23 cellular contexts compared by ENCODE assay signal in the genomic region with DNA sequence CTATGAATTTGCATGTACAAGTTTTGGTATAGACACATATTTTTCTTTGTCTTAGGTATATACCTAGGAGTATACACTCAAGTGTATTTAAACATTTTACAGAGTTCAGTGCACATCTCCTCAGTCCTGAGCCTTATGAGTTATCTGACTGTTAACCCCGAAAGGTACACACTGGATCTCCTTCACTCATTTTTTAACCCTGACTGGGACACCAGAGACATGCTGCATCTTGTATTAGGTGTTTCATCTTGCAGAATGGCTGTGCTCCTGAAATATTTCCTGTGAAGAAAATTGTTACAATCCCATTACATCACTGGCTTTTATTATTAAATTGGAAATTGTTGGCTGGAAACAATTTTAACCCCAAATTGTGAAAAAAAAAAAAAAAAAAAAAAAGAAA. TPM values are rescaled to one million over a fixed set of nuclear protein-coding genes. Genes with fewer than 3 reads are reported as not detected.
DNase-seq lines count a peak whose midpoint lies in the region; ATAC-seq and TF ChIP-seq lines count a peak whose summit lies in the region.
"Had no signal": no experiment of that assay in that cellular context is flagged by ENCODE, and none has a peak within 500 bp of the region (broad histone marks: within the 10 kb centered on the region; RNA-seq: fewer than 3 reads in every experiment).

No MANE protein-coding gene starts in this region.

- H3K9me3 ChIP-seq in esophagus muscularis mucosa (no peaks in the 10 kb centered on the region), muscle layer of colon (ENCODE audit: low read length) (no peaks in the 10 kb centered on the region), uterus (no peaks in the 10 kb centered on the region), osteoblast (ENCODE audit: low read depth, low read length) (no peaks in the 10 kb centered on the region)

- H3K4me1 ChIP-seq in esophagus muscularis mucosa, result peaks cover 50 to 96% (median 86%) of the 10 kb centered on the region in 4 donors
- H3K4me1 ChIP-seq in muscle layer of colon (ENCODE audit: insufficient read depth, low read length), result peaks cover 51% of the 10 kb centered on the region
- peaks cover 12 to 24% of the 10 kb centered on the region in 2 donors for H3K4me1 ChIP-seq in uterus
- peaks cover 19% of the 10 kb centered on the region for H3K4me1 ChIP-seq in osteoblast (ENCODE audit: insufficient read depth, low read length)
- H3K4me1 ChIP-seq: BLaER1 had no signal

- TF ChIP-seq CTCF in RWPE1 (conservative IDR thresholded peaks at IDR 0.05; ENCODE audit: low read depth), result no peak
- TF ChIP-seq CTCF in esophagus muscularis mucosa (IDR thresholded peaks at IDR 0.05), result no peak
- TF ChIP-seq CTCF in uterus (IDR thresholded peaks at IDR 0.05), result no peak
- TF ChIP-seq CTCF in osteoblast (IDR thresholded peaks at IDR 0.05; ENCODE audit: extremely low read depth, low read depth, low read length), result no peak
- TF ChIP-seq CTCF in GM10266 (IDR thresholded peaks at IDR 0.05; ENCODE audit: control insufficient read depth, insufficient read depth, low read depth, missing control alignments), result no peak

- 100% methylated on average over 1 of the region's 1 CpG for WGBS in esophagus muscularis mucosa

- intact Hi-C loops in esophagus muscularis mucosa (cut with DNase I) (no loop called here), uterus (cut with DNase I; ENCODE audit: low total_unique reads) (no loop called here), Right ventricle myocardium inferior (cut with DNase I) (no loop called here)

- no peak for ATAC-seq in Right ventricle myocardium inferior
- ATAC-seq: GM23338 had no signal

- H3K27ac ChIP-seq in RWPE1, result no peak overlapping the region
- H3K27ac ChIP-seq in esophagus muscularis mucosa (replicated peaks in 1 of 4), result peak overlapping the region; percentile 96 to 100 (median 98)
- H3K27ac ChIP-seq in muscle layer of colon (ENCODE audit: low read depth, low read length), result peak overlapping the region; percentile 91
- peak overlapping the region; percentile 93 to 96 for H3K27ac ChIP-seq in uterus
- H3K27ac ChIP-seq in osteoblast (ENCODE audit: low read depth, low read length), result no peak overlapping the region
- H3K27ac ChIP-seq: BLaER1, SK-N-MC had no signal

- CTCF ChIA-PET in RWPE1 (lab: Yijun Ruan, JAX), result interaction anchor here (0.6 to 0.7 kb wide), 3 partner anchors 119 to 1253 kb away, joined by 3 to 5 read pairs (median 4); no protein-coding TSS in a partner anchor

- H3K4me3 ChIP-seq in esophagus muscularis mucosa (no peak overlapping the region), muscle layer of colon (ENCODE audit: low read depth in 1 of 2, low read length in 2 of 2) (no peak overlapping the region), uterus (no peak overlapping the region), osteoblast (ENCODE audit: insufficient read depth, low read length) (no peak overlapping the region)
- H3K4me3 ChIP-seq: BLaER1, GM23338, SK-N-MC had no signal

- peak; percentile 82 for DNase-seq in RWPE1 (ENCODE audit: low spot score)
- peak; percentile 17 for DNase-seq in esophagus muscularis mucosa (ENCODE audit: extremely low spot score)
- DNase-seq in uterus, result no peak
- no peak for DNase-seq in osteoblast (ENCODE audit: insufficient read length, low spot score, missing footprints)
- DNase-seq in Right ventricle myocardium inferior (ENCODE audit: missing footprints), result no peak
- DNase-seq in GM10266 (ENCODE audit: extremely low spot score), result no peak
- DNase-seq: CD4-positive, CD25-positive, alpha-beta regulatory T cell; H9; IMR-90; KG1; MM.1S; NCI-H1048; NCI-H1417 treated with DMSO at 0.1 percent for 48 hours; NCI-H1694 treated with DMSO at 0.1 percent for 48 hours; NCI-H2081; NCI-H226; NCI-H510A; RPMI8226; SIG-M5 had no signal

- H3K9ac ChIP-seq in muscle layer of colon (ENCODE audit: low read length), result no peak overlapping the region
- H3K9ac ChIP-seq: BLaER1 had no signal

- POLR2A ChIA-PET in RWPE1 (lab: Yijun Ruan, JAX; ENCODE audit: low non-redundant PET), result no interaction called here

- no peak overlapping the region for H2AFZ ChIP-seq in osteoblast (ENCODE audit: low read length)
- H2AFZ ChIP-seq: GM23338 had no signal

- TF ChIP-seq EP300 in esophagus muscularis mucosa (IDR thresholded peaks at IDR 0.05), result no peak

- no peak overlapping the region for H3K4me2 ChIP-seq in osteoblast (ENCODE audit: insufficient read depth, low read length)
- H3K4me2 ChIP-seq: BLaER1, GM23338 had no signal

- H3K27me3 ChIP-seq in esophagus muscularis mucosa (no peaks in the 10 kb centered on the region), muscle layer of colon (ENCODE audit: control insufficient read depth in 1 of 2, insufficient read depth in 2 of 2, low read length in 2 of 2) (no peaks in the 10 kb centered on the region), uterus (no peaks in the 10 kb centered on the region), osteoblast (ENCODE audit: insufficient read depth, low read length) (no peaks in the 10 kb centered on the region)
- H3K27me3 ChIP-seq: BLaER1 had no signal

- H4K20me1 ChIP-seq in osteoblast (ENCODE audit: insufficient read depth, low read length), result peaks cover 62% of the 10 kb centered on the region
- H4K20me1 ChIP-seq: BLaER1 had no signal

- H3K79me2 ChIP-seq in osteoblast (ENCODE audit: insufficient read depth, low read length), result peaks cover 96% of the 10 kb centered on the region

- no peaks in the 10 kb centered on the region for H3K36me3 ChIP-seq in esophagus muscularis mucosa
- no peaks in the 10 kb centered on the region for H3K36me3 ChIP-seq in muscle layer of colon (ENCODE audit: insufficient read depth, low read length)
- H3K36me3 ChIP-seq in uterus, result no peaks in the 10 kb centered on the region
- peaks cover 15% of the 10 kb centered on the region for H3K36me3 ChIP-seq in osteoblast (ENCODE audit: insufficient read depth, low read length)
- H3K36me3 ChIP-seq: BLaER1 had no signal

- TF ChIP-seq POLR2A in esophagus muscularis mucosa (IDR thresholded peaks at IDR 0.05; ENCODE audit: low read depth) (no peak), uterus (IDR thresholded peaks at IDR 0.05) (no peak)

RNA-seq across cellular contexts. Expression of a gene that starts 15.3 kb away (rescaled TPM):
- 100 to 1,000 TPM; 181 to 228 (median 210) TPM for total RNA-seq in esophagus muscularis mucosa
- 100 to 1,000 TPM in 1 of 4 donors, 10 to 100 TPM in 3; 52.9 to 188 (median 66.5) TPM for total RNA-seq in uterus
- total RNA-seq in osteoblast, result 74.9 and 83.7 TPM in 2 replicates
- 65.3 TPM for total RNA-seq in Right ventricle myocardium inferior

Comparison
In these comparisons a context has a peak if more than half of its experiments do, and no peak if none do; other contexts are left out.
1. DNase-seq: peak in RWPE1 (single experiment) and esophagus muscularis mucosa (single experiment); none in uterus (0 of 2), osteoblast (single experiment), Right ventricle myocardium inferior (single experiment) and GM10266 (single experiment).
2. H3K27ac ChIP-seq: peak in esophagus muscularis mucosa (4 of 4), muscle layer of colon (single experiment) and uterus (2 of 2); none in RWPE1 (single experiment) and osteoblast (single experiment).